4 cellular contexts compared by ENCODE assay signal in genomic region chr18:58650830-58651229, GRCh38. TPM values are rescaled to one million over a fixed set of nuclear protein-coding genes. Genes with fewer than 3 reads are reported as not detected.
"Had no signal": no experiment of that assay in that cellular context is flagged by ENCODE, and none has a peak within 500 bp of the region (broad histone marks: within the 10 kb centered on the region; RNA-seq: fewer than 3 reads in every experiment).

No MANE protein-coding gene starts in this region.

RNA-seq across cellular contexts. Expression of gene ALPK2, which starts 21.9 kb away (rescaled TPM):
- total RNA-seq: endothelial cell of umbilical vein; mesenteric fat pad; neural crest cell; T-helper 2 cell treated with Interferon-gamma antibody and Interleukin-4, amounts not matched to agents 100 ng/mL and 5 ng/mL, for 36 hours had no signal
